Comparison of ENCODE assay signal across 11 cellular contexts in genomic region chr4:7892212-7893019, GRCh38. TPM values are rescaled to one million over a fixed set of nuclear protein-coding genes. Genes with fewer than 3 reads are reported as not detected.
A peak's percentile ranks its signal among the peaks of the same experiment; 100 is the strongest.
DNase-seq lines count a peak whose midpoint lies in the region; ATAC-seq and TF ChIP-seq lines count a peak whose summit lies in the region.
"Had no signal": no experiment of that assay in that cellular context is flagged by ENCODE, and none has a peak within 500 bp of the region (broad histone marks: within the 10 kb centered on the region; RNA-seq: fewer than 3 reads in every experiment).

No MANE protein-coding gene starts in this region.

- peaks cover 25% of the 10 kb centered on the region for H3K4me1 Mint-ChIP-seq in stimulated activated effector memory CD8-positive, alpha-beta T cell treated with anti-CD3 and anti-CD28 coated beads, Interleukin-12 subunit alpha, Interleukin-12 subunit beta, amount 100 ng/mL, for 72 hours

- H3K9me3 ChIP-seq in uterus = no peaks in the 10 kb centered on the region

- ATAC-seq in Right ventricle myocardium inferior (peak; percentile 37), left colon (peak; percentile 23)
- no peak for ATAC-seq in stimulated activated effector memory CD8-positive, alpha-beta T cell treated with anti-CD3 and anti-CD28 coated beads, Interleukin-12 subunit alpha, Interleukin-12 subunit beta, amount 100 ng/mL, for 72 hours

- peak overlapping the region; percentile 41 to 67 for H3K27ac ChIP-seq in uterus
- H3K27ac ChIP-seq: parathyroid adenoma had no signal

- H3K27me3 ChIP-seq in uterus = no peaks in the 10 kb centered on the region

- no peaks in the 10 kb centered on the region for H3K36me3 Mint-ChIP-seq in stimulated activated effector memory CD8-positive, alpha-beta T cell treated with anti-CD3 and anti-CD28 coated beads, Interleukin-12 subunit alpha, Interleukin-12 subunit beta, amount 100 ng/mL, for 72 hours

- in situ Hi-C loops in astrocyte of the cerebellum (cut with HindIII; ENCODE audit: low sequenced_read_pairs) = no loop called here

- H3K4me3 Mint-ChIP-seq in stimulated activated effector memory CD8-positive, alpha-beta T cell treated with anti-CD3 and anti-CD28 coated beads, Interleukin-12 subunit alpha, Interleukin-12 subunit beta, amount 100 ng/mL, for 72 hours = no peak overlapping the region
- H3K4me3 Mint-ChIP-seq: central memory CD8-positive, alpha-beta T cell had no signal

- intact Hi-C loops in Right ventricle myocardium inferior (cut with DNase I) (no loop called here), cardiac septum (cut with DNase I) (loop anchor here (5.0 kb wide), 1 partner anchor 45 kb away; no protein-coding TSS in a partner anchor), left colon (cut with DNase I, micrococcal nuclease) (no loop called here), uterus (cut with DNase I; ENCODE audit: low total_unique reads) (no loop called here)

- DNase-seq in Right ventricle myocardium inferior (ENCODE audit: missing footprints) (no peak), cardiac septum (ENCODE audit: low spot score) (no peak), astrocyte of the cerebellum (ENCODE audit: low read depth) (peak; percentile 92), left colon (no peak), uterus (peak in 1 of 2 donors; percentile 39), SHP77 (lab: John Stamatoyannopoulos, UW) (no peak)
- no peak for DNase-seq in activated CD4-positive, CD25-positive, alpha-beta regulatory T cell (lab: John Stamatoyannopoulos, UW)
- DNase-seq in stimulated activated effector memory CD8-positive, alpha-beta T cell treated with anti-CD3 and anti-CD28 coated beads, Interleukin-12 subunit alpha, Interleukin-12 subunit beta, amount 100 ng/mL, for 72 hours (ENCODE audit: low spot score in 2 of 2) = no peak
- DNase-seq: NCI-H1105 had no signal

- H3K4me3 ChIP-seq in astrocyte of the cerebellum (ENCODE audit: low read depth, low read length) = no peak overlapping the region
- H3K4me3 ChIP-seq in uterus = no peak overlapping the region

- H3K9me3 Mint-ChIP-seq in stimulated activated effector memory CD8-positive, alpha-beta T cell treated with anti-CD3 and anti-CD28 coated beads, Interleukin-12 subunit alpha, Interleukin-12 subunit beta, amount 100 ng/mL, for 72 hours = peaks cover 5% of the 10 kb centered on the region

- peaks cover 0 to 9% of the 10 kb centered on the region in 2 donors for H3K4me1 ChIP-seq in uterus

- H3K36me3 ChIP-seq in uterus = no peaks in the 10 kb centered on the region

- TF ChIP-seq POLR2A in uterus (IDR thresholded peaks at IDR 0.05) = no peak

- no peak for TF ChIP-seq CTCF in astrocyte of the cerebellum (IDR thresholded peaks at IDR 0.05; ENCODE audit: low read depth, low read length, missing control alignments)
- no peak for TF ChIP-seq CTCF in uterus (IDR thresholded peaks at IDR 0.05)

- no peak overlapping the region for H3K27ac Mint-ChIP-seq in stimulated activated effector memory CD8-positive, alpha-beta T cell treated with anti-CD3 and anti-CD28 coated beads, Interleukin-12 subunit alpha, Interleukin-12 subunit beta, amount 100 ng/mL, for 72 hours

RNA-seq across cellular contexts. Expression of gene AFAP1, which starts 47.2 kb away (rescaled TPM):
- total RNA-seq in Right ventricle myocardium inferior (8.0 TPM), cardiac septum (8.7 TPM), left colon (10 to 100 TPM; 41.2 to 46.2 TPM), uterus (10 to 100 TPM in 2 of 4 donors, 1 to 10 TPM in 2; 8.2 to 55.0 (median 28.9) TPM)
